In the genomic region with DNA sequence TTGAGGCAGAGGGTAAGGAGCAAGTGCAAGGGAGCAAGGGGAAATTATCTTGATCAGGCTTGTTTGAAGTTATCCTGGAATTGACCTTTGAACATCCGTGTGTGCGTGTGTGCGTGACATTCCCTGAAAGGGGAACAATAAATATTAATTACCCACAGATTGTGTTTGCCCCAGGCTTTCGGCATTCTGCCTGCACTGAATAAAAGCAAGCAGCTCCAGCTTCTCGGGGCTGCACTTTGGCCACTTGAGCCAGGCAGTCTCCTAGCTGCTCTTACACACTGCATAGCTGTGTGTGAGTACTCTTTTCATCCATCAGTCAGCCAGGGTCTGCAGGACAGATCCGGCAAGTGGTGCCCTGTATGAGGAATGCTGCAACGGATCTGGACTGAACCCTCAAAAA, we compare ENCODE assay signal across 25 cellular contexts.
DNase-seq lines count a peak whose midpoint lies in the region; ATAC-seq, FAIRE-seq and TF ChIP-seq lines count a peak whose summit lies in the region.
"Had no signal": no experiment of that assay in that cellular context is flagged by ENCODE, and none has a peak within 500 bp of the region (broad histone marks: within the 10 kb centered on the region; RNA-seq: fewer than 3 reads in every experiment).

No MANE protein-coding gene starts in this region.

- peak in 1 of 2 experiments; percentile 48; a peak in 2 of 4 replicates for TF ChIP-seq POLR2A in HepG2 (IDR thresholded peaks at IDR 0.05; ENCODE audit: insufficient read depth in 1 of 2, low read depth in 2 of 2, low read length in 2 of 2)
- TF ChIP-seq POLR2A in right lobe of liver (IDR thresholded peaks at IDR 0.05) = no peak
- TF ChIP-seq POLR2A in upper lobe of left lung (IDR thresholded peaks at IDR 0.05) = no peak
- no peak for TF ChIP-seq POLR2A in tibial nerve (IDR thresholded peaks at IDR 0.05)

- no peaks in the 10 kb centered on the region for H4K20me1 ChIP-seq in HepG2 (ENCODE audit: insufficient read depth, low read length)

- 1% methylated on average over 6 of the region's 7 CpGs for WGBS in HepG2 (ENCODE audit: low lambda C conversion rate)
- 30% methylated on average over 4 of the region's 7 CpGs for WGBS in right lobe of liver (ENCODE audit: insufficient coverage, low coverage, low lambda C conversion rate, missing lambda C conversion rate)
- WGBS in upper lobe of left lung, 2 donors = 64 to 66% methylated on average over 7 of the region's 7 CpGs
- WGBS in tibial nerve, 2 donors = 44 to 47% methylated on average over 7 of the region's 7 CpGs

- no peaks in the 10 kb centered on the region for H3K36me3 ChIP-seq in HepG2 (replicated peaks in 1 of 2; ENCODE audit: control insufficient read depth in 1 of 2, insufficient read depth in 2 of 2, low read length in 2 of 2)
- no peaks in the 10 kb centered on the region for H3K36me3 ChIP-seq in right lobe of liver
- H3K36me3 ChIP-seq in upper lobe of left lung = no peaks in the 10 kb centered on the region
- H3K36me3 ChIP-seq in tibial nerve = no peaks in the 10 kb centered on the region
- H3K36me3 ChIP-seq: esophagus squamous epithelium, ovary, upper lobe of right lung had no signal

- H3K36me3 Mint-ChIP-seq in mesothelial cell of epicardium (no peaks in the 10 kb centered on the region), type B pancreatic cell (peaks cover 4% of the 10 kb centered on the region)

- H3K27me3 ChIP-seq in HepG2 (ENCODE audit: control insufficient read depth in 1 of 2, insufficient read depth in 2 of 2, low read length in 2 of 2) (peaks cover 0 to under 1% of the 10 kb centered on the region in 2 experiments; a peak in 1 of 5 replicates), right lobe of liver (no peaks in the 10 kb centered on the region), upper lobe of left lung (no peaks in the 10 kb centered on the region), tibial nerve (peaks cover 0 to 77% of the 10 kb centered on the region in 2 donors)
- H3K27me3 ChIP-seq: ovary had no signal

- no peaks in the 10 kb centered on the region for H3K79me2 ChIP-seq in HepG2 (ENCODE audit: insufficient read depth, low read length)

- H3K9me3 Mint-ChIP-seq in mesothelial cell of epicardium = no peaks in the 10 kb centered on the region
- H3K9me3 Mint-ChIP-seq in type B pancreatic cell = no peaks in the 10 kb centered on the region
- H3K9me3 Mint-ChIP-seq: activated CD4-positive, alpha-beta T cell treated with anti-CD3 and anti-CD28 coated beads, Interleukin-2, amount 10 ng/mL, durations not matched to agents 7 days and 5 days; activated naive CD8-positive, alpha-beta T cell treated with anti-CD3 and anti-CD28 coated beads, Interleukin-2, amount 50 U/mL, for 24 hours; activated T-cell treated with anti-CD3 and anti-CD28 coated beads, Interleukin-2, amount 50 U/mL, for 24 hours; naive thymus-derived CD8-positive, alpha-beta T cell had no signal

- CTCF ChIA-PET in HepG2 (lab: Yijun Ruan, JAX; ENCODE audit: low intra/inter-chr PET ratio, low total read pairs) = no interaction called here

- H3K9me3 ChIP-seq in HepG2 (ENCODE audit: low read length) (no peaks in the 10 kb centered on the region), right lobe of liver (no peaks in the 10 kb centered on the region), upper lobe of left lung (no peaks in the 10 kb centered on the region), tibial nerve (no peaks in the 10 kb centered on the region)
- H3K9me3 ChIP-seq: esophagus squamous epithelium, ovary, upper lobe of right lung had no signal

- no peak overlapping the region for H3K9ac ChIP-seq in HepG2 (ENCODE audit: insufficient read depth, low read depth, low read length)

- H3K27me3 Mint-ChIP-seq in mesothelial cell of epicardium (ENCODE audit: low read depth) (no peaks in the 10 kb centered on the region), type B pancreatic cell (no peaks in the 10 kb centered on the region)
- H3K27me3 Mint-ChIP-seq: activated CD4-positive, alpha-beta T cell treated with anti-CD3 and anti-CD28 coated beads, Interleukin-2, amount 10 ng/mL, durations not matched to agents 7 days and 5 days; activated naive CD8-positive, alpha-beta T cell treated with anti-CD3 and anti-CD28 coated beads, Interleukin-2, amount 50 U/mL, for 24 hours; activated T-cell treated with anti-CD3 and anti-CD28 coated beads, Interleukin-2, amount 50 U/mL, for 24 hours; naive thymus-derived CD8-positive, alpha-beta T cell had no signal

- peak overlapping the region; percentile 68 for H3K4me2 ChIP-seq in HepG2 (ENCODE audit: low read depth, low read length)

- 0 out of 2 replicates have a peak, but pooled peaks have one; percentile 16 for TF ChIP-seq CTCF in HepG2 (CRISPR knock-in tag; IDR thresholded peaks at IDR 0.05)
- TF ChIP-seq CTCF in right lobe of liver (IDR thresholded peaks at IDR 0.05) = no peak
- no peak for TF ChIP-seq CTCF in mesothelial cell of epicardium (IDR thresholded peaks at IDR 0.05; ENCODE audit: unreplicated experiment)
- TF ChIP-seq CTCF in type B pancreatic cell (conservative IDR thresholded peaks at IDR 0.05) = no peak
- TF ChIP-seq CTCF in upper lobe of left lung (IDR thresholded peaks at IDR 0.05) = no peak
- TF ChIP-seq CTCF in tibial nerve (IDR thresholded peaks at IDR 0.05) = no peak

- H3K4me1 ChIP-seq in HepG2 (ENCODE audit: insufficient read depth, low read length) = peaks cover 78% of the 10 kb centered on the region
- H3K4me1 ChIP-seq in right lobe of liver = no peaks in the 10 kb centered on the region
- no peaks in the 10 kb centered on the region for H3K4me1 ChIP-seq in upper lobe of left lung
- H3K4me1 ChIP-seq in tibial nerve = no peaks in the 10 kb centered on the region
- H3K4me1 ChIP-seq: upper lobe of right lung had no signal

- in situ Hi-C loops in HepG2 (cut with HindIII; ENCODE audit: extremely low pct_ligation_motif_present, low pct_unique_long_range_greater_than_20kb) = no loop called here

- TF ChIP-seq EP300 in HepG2 (IDR thresholded peaks at IDR 0.05; ENCODE audit: low read depth in 2 of 2, low read length in 2 of 2) = peak in 1 of 2 experiments; percentile 50; a peak in 1 of 4 replicates
- 0 out of 2 replicates have a peak, but pooled peaks have one; percentile 35 for TF ChIP-seq EP300 in HepG2 (CRISPR knock-in tag; IDR thresholded peaks at IDR 0.05; ENCODE audit: borderline replicate concordance)
- TF ChIP-seq EP300 in upper lobe of left lung (IDR thresholded peaks at IDR 0.05) = no peak
- TF ChIP-seq EP300 in tibial nerve (IDR thresholded peaks at IDR 0.05) = no peak

- peak overlapping the region; percentile 46 for H3K27ac ChIP-seq in HepG2 (ENCODE audit: extremely low read length, insufficient read depth, low read length)
- H3K27ac ChIP-seq in right lobe of liver = no peak overlapping the region
- no peak overlapping the region for H3K27ac ChIP-seq in upper lobe of left lung
- no peak overlapping the region for H3K27ac ChIP-seq in tibial nerve
- H3K27ac ChIP-seq: esophagus squamous epithelium, ovary, upper lobe of right lung had no signal

- H3K4me3 ChIP-seq in HepG2 (replicated peaks in 1 of 3; ENCODE audit: insufficient read depth in 1 of 3, low read depth in 2 of 3, low read length in 3 of 3) (peak overlapping the region; percentile 26 to 54 (median 43); a peak in 5 of 6 replicates), right lobe of liver (no peak overlapping the region), upper lobe of left lung (no peak overlapping the region), tibial nerve (no peak overlapping the region)
- H3K4me3 ChIP-seq: esophagus squamous epithelium, ovary, upper lobe of right lung had no signal

- H2AFZ ChIP-seq in HepG2 (ENCODE audit: low read length) = no peak overlapping the region

- BruUV-seq in HepG2 (replicated peaks; lab: Mats Ljungman, UMichigan) = no TSS peak

- ATAC-seq in HepG2 = peak; percentile 85
- no peak for ATAC-seq in right lobe of liver
- no peak for ATAC-seq in upper lobe of left lung (ENCODE audit: low FRiP score in 2 of 2)
- ATAC-seq: activated naive CD8-positive, alpha-beta T cell treated with anti-CD3 and anti-CD28 coated beads, Interleukin-2, amount 50 U/mL, for 24 hours; left ventricle myocardium superior; naive thymus-derived CD8-positive, alpha-beta T cell; upper lobe of right lung had no signal

- H3K4me3 Mint-ChIP-seq in mesothelial cell of epicardium (no peak overlapping the region), type B pancreatic cell (peak overlapping the region; percentile 80)
- H3K4me3 Mint-ChIP-seq: activated CD4-positive, alpha-beta T cell treated with anti-CD3 and anti-CD28 coated beads, Interleukin-2, amount 10 ng/mL, durations not matched to agents 7 days and 5 days; activated naive CD8-positive, alpha-beta T cell treated with anti-CD3 and anti-CD28 coated beads, Interleukin-2, amount 50 U/mL, for 24 hours; activated T-cell treated with anti-CD3 and anti-CD28 coated beads, Interleukin-2, amount 50 U/mL, for 24 hours; naive thymus-derived CD8-positive, alpha-beta T cell had no signal

- TF ChIP-seq RAD21 in HepG2 (CRISPR knock-in tag; IDR thresholded peaks at IDR 0.05) = no peak

- peak; percentile 54 for FAIRE-seq in HepG2 (lab: Jason Lieb, UNC)
- FAIRE-seq: endometrium, frontal cortex had no signal

- H3K4me1 Mint-ChIP-seq in mesothelial cell of epicardium (peaks cover 52% of the 10 kb centered on the region), type B pancreatic cell (ENCODE audit: unreplicated experiment) (peaks cover 44% of the 10 kb centered on the region)

- DNase-seq in HepG2 (ENCODE audit: low spot score) (peak; percentile 68), right lobe of liver (no peak), NCI-H69 (lab: John Stamatoyannopoulos, UW) (peak; percentile 29), mesothelial cell of epicardium (ENCODE audit: low spot score in 2 of 2, unreplicated experiment in 2 of 2) (no peak), type B pancreatic cell (ENCODE audit: extremely low spot score, unreplicated experiment) (no peak), upper lobe of left lung (no peak), NCI-H524 (lab: John Stamatoyannopoulos, UW) (no peak), tibial nerve (ENCODE audit: low spot score in 2 of 2) (no peak)
- DNase-seq: activated CD4-positive, alpha-beta T cell treated with anti-CD3 and anti-CD28 coated beads, Interleukin-2, amount 10 ng/mL, durations not matched to agents 7 days and 5 days; activated gamma-delta T cell treated with Interleukin-2 at 50 U/mL for 16 hours; activated naive CD8-positive, alpha-beta T cell treated with anti-CD3 and anti-CD28 coated beads, Interleukin-2, amount 50 U/mL, for 24 hours; activated T-cell treated with anti-CD3 and anti-CD28 coated beads, Interleukin-2, amount 50 U/mL, for 24 hours; dermis blood vessel endothelial cell; DND-41; esophagus squamous epithelium; left ventricle myocardium superior; naive thymus-derived CD8-positive, alpha-beta T cell; NCI-H1092; NCI-H2029 treated with DMSO at 0.1 percent for 48 hours; NCI-H446 treated with DMSO at 0.1 percent for 48 hours; ovary; stimulated activated CD4-positive, alpha-beta T cell treated with anti-CD3 and anti-CD28 coated beads, Interleukin-2, amount 100 ng/mL, for 48 hours; upper lobe of right lung had no signal

- H3K27ac Mint-ChIP-seq in mesothelial cell of epicardium (peak overlapping the region; percentile 88), type B pancreatic cell (peak overlapping the region; percentile 46)
- H3K27ac Mint-ChIP-seq: activated CD4-positive, alpha-beta T cell treated with anti-CD3 and anti-CD28 coated beads, Interleukin-2, amount 10 ng/mL, durations not matched to agents 7 days and 5 days; activated naive CD8-positive, alpha-beta T cell treated with anti-CD3 and anti-CD28 coated beads, Interleukin-2, amount 50 U/mL, for 24 hours had no signal

- intact Hi-C loops in HepG2 (cut with micrococcal nuclease; ENCODE audit: unreplicated experiment) (loop anchor here (5.0 kb wide), 1 partner anchor 65 kb away; no protein-coding TSS in a partner anchor), right lobe of liver (cut with DNase I) (no loop called here)

- POLR2A ChIA-PET in HepG2 (lab: Yijun Ruan, JAX) = interaction anchor here (0.8 to 4.8 kb wide), 7 partner anchors 12 to 99 kb away, joined by 3 to 22 read pairs (median 4); a partner anchor contains a TSS

Comparison
In these comparisons a context has a peak if more than half of its experiments do, and no peak if none do; other contexts are left out.
1. DNase-seq: peak in HepG2 (single experiment) and NCI-H69 (single experiment); none in right lobe of liver (0 of 3), mesothelial cell of epicardium (0 of 2), type B pancreatic cell (single experiment), upper lobe of left lung (0 of 2), NCI-H524 (0 of 2) and tibial nerve (0 of 2).
2. H3K4me3 ChIP-seq: peak in HepG2 (3 of 3); none in right lobe of liver (0 of 3), upper lobe of left lung (0 of 4) and tibial nerve (0 of 4).